ENCODE assay signal across 8 cellular contexts in genomic region chr4:105637409-105638258, GRCh38.
DNase-seq lines count a peak whose midpoint lies in the region; ATAC-seq and TF ChIP-seq lines count a peak whose summit lies in the region.

No MANE protein-coding gene starts in this region.

- ATAC-seq in GM18499 (IDR thresholded peaks at IDR 0.05; ENCODE audit: insufficient read depth, unreplicated experiment): peak; percentile 83
- peak; percentile 85 for ATAC-seq in GM21786 (IDR thresholded peaks at IDR 0.05; ENCODE audit: unreplicated experiment)
- ATAC-seq in right cardiac atrium: peak; percentile 76 to 87

- H3K4me2 ChIP-seq in smooth muscle cell: no peak overlapping the region

- DNase-seq in LHCN-M2 (ENCODE audit: low read depth) (peak; percentile 62), SKM-1 treated with dmso at 0.1 percent for 144 hours (lab: John Stamatoyannopoulos, UW; ENCODE audit: unreplicated experiment) (peak; percentile 20), right cardiac atrium (peak; percentile 70 to 89 (median 77)), thyroid gland (peak; percentile 98), smooth muscle cell (lab: John Stamatoyannopoulos, UW; ENCODE audit: unreplicated experiment) (no peak), GM10248 (ENCODE audit: extremely low spot score) (no peak)

- H3F3A ChIP-seq in smooth muscle cell (ENCODE audit: low read depth): no peaks in the 10 kb centered on the region

- POLR2A ChIA-PET in GM10248 (lab: Yijun Ruan, JAX): no interaction called here

- peaks cover 5% of the 10 kb centered on the region for H3K4me1 ChIP-seq in right cardiac atrium (ENCODE audit: control insufficient read depth, insufficient read depth, low read length)
- H3K4me1 ChIP-seq in thyroid gland: peaks cover 28 to 37% of the 10 kb centered on the region in 2 donors
- H3K4me1 ChIP-seq in smooth muscle cell (ENCODE audit: low read depth): peaks cover 4% of the 10 kb centered on the region

- H3K9me3 ChIP-seq in right cardiac atrium (ENCODE audit: control insufficient read depth, low read length) (no peaks in the 10 kb centered on the region), thyroid gland (no peaks in the 10 kb centered on the region), smooth muscle cell (replicated peaks; ENCODE audit: low read depth) (no peaks in the 10 kb centered on the region)

- no peaks in the 10 kb centered on the region for H3K36me3 ChIP-seq in thyroid gland
- H3K36me3 ChIP-seq in smooth muscle cell (ENCODE audit: low read depth): no peaks in the 10 kb centered on the region

- no peak for TF ChIP-seq POLR2A in thyroid gland (IDR thresholded peaks at IDR 0.05)

- no peak for TF ChIP-seq CTCF in thyroid gland (IDR thresholded peaks at IDR 0.05)
- no peak for TF ChIP-seq CTCF in smooth muscle cell (IDR thresholded peaks at IDR 0.05; ENCODE audit: borderline replicate concordance, insufficient read depth, poor library complexity, severe bottlenecking)
- no peak for TF ChIP-seq CTCF in GM10248 (IDR thresholded peaks at IDR 0.05; ENCODE audit: control extremely low read depth, extremely low read depth, low read depth, missing control alignments)

- H3K4me3 ChIP-seq in right cardiac atrium (ENCODE audit: low read length) (no peak overlapping the region), thyroid gland (replicated peaks in 1 of 3) (no peak overlapping the region), smooth muscle cell (no peak overlapping the region)

- H3K9ac ChIP-seq in smooth muscle cell (ENCODE audit: low read depth): no peak overlapping the region

- intact Hi-C loops in right cardiac atrium (cut with DNase I) (no loop called here), thyroid gland (cut with DNase I) (no loop called here)

- H2AFZ ChIP-seq in smooth muscle cell (ENCODE audit: low read depth): no peak overlapping the region

- no peaks in the 10 kb centered on the region for H4K20me1 ChIP-seq in smooth muscle cell (ENCODE audit: low read depth)

- CTCF ChIA-PET in GM10248 (lab: Yijun Ruan, JAX): interaction anchor here (0.8 to 2.0 kb wide), 6 partner anchors 9 to 30 kb away, joined by 3 to 6 read pairs (median 3); no protein-coding TSS in a partner anchor

- WGBS in right cardiac atrium: 42% methylated on average over 5 of the region's 5 CpGs
- WGBS in thyroid gland, 2 donors: 27 to 38% methylated on average over 5 of the region's 5 CpGs
- WGBS in smooth muscle cell (ENCODE audit: low lambda C conversion rate): 72% methylated on average over 5 of the region's 5 CpGs

- no peaks in the 10 kb centered on the region for H3K79me2 ChIP-seq in smooth muscle cell (ENCODE audit: low read depth)

- H3K27ac ChIP-seq in right cardiac atrium (ENCODE audit: low read length) (no peak overlapping the region), thyroid gland (peak overlapping the region; percentile 69 to 77 (median 72)), smooth muscle cell (ENCODE audit: low read depth) (no peak overlapping the region)

- H3K27me3 ChIP-seq in right cardiac atrium (ENCODE audit: control insufficient read depth, insufficient read depth) (no peaks in the 10 kb centered on the region), thyroid gland (no peaks in the 10 kb centered on the region), smooth muscle cell (ENCODE audit: low read depth) (no peaks in the 10 kb centered on the region)

Comparison
In these comparisons a context has a peak if more than half of its experiments do, and no peak if none do; other contexts are left out.
1. DNase-seq: peak in LHCN-M2 (single experiment), SKM-1 treated with dmso at 0.1 percent for 144 hours (single experiment), right cardiac atrium (3 of 3) and thyroid gland (2 of 2); none in smooth muscle cell (single experiment) and GM10248 (single experiment).
2. H3K27ac ChIP-seq: peak in thyroid gland (3 of 3); none in right cardiac atrium (single experiment) and smooth muscle cell (single experiment).
3. Peak in every context shown above with its lines, with median percentiles within 50 percentile points of each other: ATAC-seq.